In genomic region chr17:49889500-49889899, GRCh38 we compare ENCODE assay signal across 24 cellular contexts. TPM values are rescaled to one million over a fixed set of nuclear protein-coding genes. Genes with fewer than 3 reads are reported as not detected.
"Had no signal": no experiment of that assay in that cellular context is flagged by ENCODE, and none has a peak within 500 bp of the region (broad histone marks: within the 10 kb centered on the region; RNA-seq: fewer than 3 reads in every experiment).

No MANE protein-coding gene starts in this region.

- H3K27me3 ChIP-seq: pancreas, right atrium auricular region had no signal

- H3K27ac ChIP-seq: cardiac muscle cell, pancreas, psoas muscle, right atrium auricular region, tibial artery had no signal

- DNase-seq: activated CD4-positive, alpha-beta memory T cell treated with anti-CD3 and anti-CD28 coated beads for 36 hours; activated CD4-positive, alpha-beta T cell treated with anti-CD3 and anti-CD28 coated beads for 48 hours; activated naive CD4-positive, alpha-beta T cell treated with Interleukin-2 at 50 U/mL for 16 hours; activated naive CD8-positive, alpha-beta T cell treated with anti-CD3 and anti-CD28 coated beads for 36 hours; activated T-cell treated with anti-CD3 and anti-CD28 coated beads, Interleukin-2, amount 50 U/mL, for 48 hours; cortex of kidney; glutamatergic neuron; hypothalamus; left ventricle myocardium superior; stimulated activated CD4-positive, alpha-beta T cell treated with anti-CD3 and anti-CD28 coated beads, Interleukin-12 subunit alpha, Interleukin-12 subunit beta, amount 100 ng/mL, for 4 hours; stimulated activated CD4-positive, alpha-beta T cell treated with anti-CD3 and anti-CD28 coated beads, Interleukin-4, amount 100 ng/mL, for 4 hours; stimulated activated naive CD8-positive, alpha-beta T cell treated with anti-CD3 and anti-CD28 coated beads, Interleukin-15, Interleukin-2, amounts not matched to agents 100 U/mL and 50 U/mL, for 24 hours; T-helper 17 cell; tibial artery had no signal

- H3K4me3 ChIP-seq: cardiac muscle cell, pancreas, psoas muscle, right atrium auricular region, tibial artery had no signal

- H3K36me3 ChIP-seq: cardiac muscle cell, pancreas, right atrium auricular region, tibial artery had no signal

- H3K9me3 ChIP-seq: pancreas, psoas muscle, right atrium auricular region, tibial artery had no signal

- H3K4me1 ChIP-seq: pancreas, psoas muscle had no signal

- ATAC-seq: stimulated activated naive CD8-positive, alpha-beta T cell treated with anti-CD3 and anti-CD28 coated beads, Interleukin-15, Interleukin-2, amounts not matched to agents 100 U/mL and 50 U/mL, for 24 hours; T-helper 17 cell had no signal

RNA-seq across cellular contexts. Expression of gene TAC4, which starts 41.6 kb away (rescaled TPM):
- total RNA-seq: activated CD4-positive, alpha-beta memory T cell treated with anti-CD3 and anti-CD28 coated beads for 36 hours; activated naive CD8-positive, alpha-beta T cell treated with anti-CD3 and anti-CD28 coated beads for 36 hours; cardiac muscle cell; cerebellum; epithelial cell of proximal tubule; frontal cortex; left ventricle myocardium superior; mononuclear cell; myocyte; pancreas; psoas muscle; right atrium auricular region; subcutaneous adipose tissue; T-helper 17 cell had no signal
- polyA plus RNA-seq: pancreas, psoas muscle had no signal
